In the genomic region with DNA sequence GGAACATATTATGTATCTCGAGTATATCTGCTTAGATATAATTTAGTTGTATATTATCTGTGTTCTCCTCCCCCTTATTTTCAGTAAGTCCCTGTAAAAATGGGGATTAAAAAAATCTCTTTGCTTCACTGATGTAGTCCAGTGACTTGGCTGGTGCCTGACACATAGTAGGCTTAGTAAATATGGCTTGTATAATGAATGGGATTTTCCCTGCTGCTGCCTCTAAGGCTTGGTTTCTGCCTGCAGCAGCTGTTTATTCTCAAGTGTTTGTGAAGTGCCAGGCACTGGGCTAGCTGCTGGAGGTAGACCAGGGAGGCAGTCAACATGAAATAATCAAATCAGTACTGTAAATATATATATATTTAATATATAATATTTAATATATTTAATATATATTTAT, we compare ENCODE assay signal across 15 cellular contexts. TPM values are rescaled to one million over a fixed set of nuclear protein-coding genes. Genes with fewer than 3 reads are reported as not detected.
DNase-seq lines count a peak whose midpoint lies in the region; ATAC-seq and TF ChIP-seq lines count a peak whose summit lies in the region.
"Had no signal": no experiment of that assay in that cellular context is flagged by ENCODE, and none has a peak within 500 bp of the region (broad histone marks: within the 10 kb centered on the region; RNA-seq: fewer than 3 reads in every experiment).

No MANE protein-coding gene starts in this region.

- H3K27ac ChIP-seq in parathyroid adenoma (no peak overlapping the region), ovary (no peak overlapping the region)

- H3K4me1 ChIP-seq in parathyroid adenoma (peaks cover 5% of the 10 kb centered on the region), ovary (ENCODE audit: insufficient read depth) (no peaks in the 10 kb centered on the region)

- peaks cover 18% of the 10 kb centered on the region for H3K4me1 Mint-ChIP-seq in activated T-cell treated with anti-CD3 and anti-CD28 coated beads, Interleukin-2, amount 50 U/mL, for 72 hours (ENCODE audit: low read depth)
- H3K4me1 Mint-ChIP-seq in WTC11 = peaks cover 20% of the 10 kb centered on the region

- no peak for ATAC-seq in activated T-cell treated with anti-CD3 and anti-CD28 coated beads, Interleukin-2, amount 50 U/mL, for 72 hours (replicated peaks in 1 of 2)
- ATAC-seq in WTC11 (no peak), GM19395 (IDR thresholded peaks at IDR 0.05; ENCODE audit: unreplicated experiment) (no peak), HG03378 (IDR thresholded peaks at IDR 0.05; ENCODE audit: unreplicated experiment) (no peak)
- ATAC-seq: gastrocnemius medialis, lower lobe of right lung had no signal

- no peaks in the 10 kb centered on the region for H3K27me3 Mint-ChIP-seq in activated T-cell treated with anti-CD3 and anti-CD28 coated beads, Interleukin-2, amount 50 U/mL, for 72 hours (ENCODE audit: low read depth)
- H3K27me3 Mint-ChIP-seq in WTC11 (ENCODE audit: low read depth) = no peaks in the 10 kb centered on the region

- H3K4me3 ChIP-seq in parathyroid adenoma (ENCODE audit: low read depth, low read length) = no peak overlapping the region
- no peak overlapping the region for H3K4me3 ChIP-seq in ovary

- H3K9me3 Mint-ChIP-seq in activated T-cell treated with anti-CD3 and anti-CD28 coated beads, Interleukin-2, amount 50 U/mL, for 72 hours = no peaks in the 10 kb centered on the region
- H3K9me3 Mint-ChIP-seq in WTC11 = peaks cover 5% of the 10 kb centered on the region

- H3K4me2 ChIP-seq in parathyroid adenoma (ENCODE audit: low read length) = no peak overlapping the region

- H3K4me3 Mint-ChIP-seq in activated T-cell treated with anti-CD3 and anti-CD28 coated beads, Interleukin-2, amount 50 U/mL, for 72 hours = peak overlapping the region; percentile 86 to 90
- H3K4me3 Mint-ChIP-seq in WTC11 = peak overlapping the region; percentile 80

- H3K36me3 Mint-ChIP-seq in activated T-cell treated with anti-CD3 and anti-CD28 coated beads, Interleukin-2, amount 50 U/mL, for 72 hours (ENCODE audit: insufficient read depth in 2 of 2) = no peaks in the 10 kb centered on the region
- no peaks in the 10 kb centered on the region for H3K36me3 Mint-ChIP-seq in WTC11

- POLR2A ChIA-PET in WTC11 (lab: Charles Lee) = interaction anchor here (0.7 kb wide), 1 partner anchor 1652 kb away, joined by 6 read pairs; no protein-coding TSS in a partner anchor

- H3K36me3 ChIP-seq in parathyroid adenoma (ENCODE audit: control insufficient read depth, insufficient read depth, low read length) = no peaks in the 10 kb centered on the region
- H3K36me3 ChIP-seq in ovary = no peaks in the 10 kb centered on the region
- H3K36me3 ChIP-seq: BLaER1, gastrocnemius medialis, lower lobe of right lung, right atrium auricular region, vagina had no signal

- H3K79me2 ChIP-seq in parathyroid adenoma = peaks cover 10% of the 10 kb centered on the region

- no peaks in the 10 kb centered on the region for H3K9me3 ChIP-seq in parathyroid adenoma (ENCODE audit: control insufficient read depth, low read length)
- no peaks in the 10 kb centered on the region for H3K9me3 ChIP-seq in ovary
- H3K9me3 ChIP-seq: BLaER1, gastrocnemius medialis, lower lobe of right lung, right atrium auricular region, vagina had no signal

- H3K27me3 ChIP-seq in parathyroid adenoma (ENCODE audit: control insufficient read depth, insufficient read depth, low read length) = no peaks in the 10 kb centered on the region
- no peaks in the 10 kb centered on the region for H3K27me3 ChIP-seq in ovary
- H3K27me3 ChIP-seq: BLaER1, gastrocnemius medialis, right atrium auricular region, vagina had no signal

- H3K27ac Mint-ChIP-seq in activated T-cell treated with anti-CD3 and anti-CD28 coated beads, Interleukin-2, amount 50 U/mL, for 72 hours = peak overlapping the region; percentile 79
- H3K27ac Mint-ChIP-seq in WTC11 = no peak overlapping the region

- TF ChIP-seq EP300 in ovary (IDR thresholded peaks at IDR 0.05) = no peak

- no peak overlapping the region for H3K9ac ChIP-seq in parathyroid adenoma

- H2AFZ ChIP-seq in parathyroid adenoma = peak overlapping the region; percentile 95

- no peak for DNase-seq in activated T-cell treated with anti-CD3 and anti-CD28 coated beads, Interleukin-2, amount 50 U/mL, for 72 hours
- DNase-seq in activated T-cell treated with anti-CD3 and anti-CD28 coated beads for 4 hours (no peak), NCI-H2029 (lab: John Stamatoyannopoulos, UW) (peak; percentile 75), WTC11 (ENCODE audit: low spot score) (no peak), ovary (no peak)
- DNase-seq: activated effector memory CD4-positive, alpha-beta T cell treated with anti-CD3 and anti-CD28 coated beads, Interleukin-2, amount 50 U/mL, for 16 hours; gastrocnemius medialis; lower lobe of right lung; NCI-H2081 treated with DMSO at 0.1 percent for 48 hours had no signal

- TF ChIP-seq CTCF in WTC11 (IDR thresholded peaks at IDR 0.05) = no peak
- TF ChIP-seq CTCF in parathyroid adenoma (IDR thresholded peaks at IDR 0.05) = no peak
- no peak for TF ChIP-seq CTCF in ovary (IDR thresholded peaks at IDR 0.05)

- CTCF ChIA-PET in WTC11 (lab: Charles Lee) = interaction anchor here (2.3 to 3.7 kb wide), 2 partner anchors 64 to 88 kb away, joined by 10 to 25 read pairs; no protein-coding TSS in a partner anchor

- no peak for TF ChIP-seq POLR2A in ovary (IDR thresholded peaks at IDR 0.05)

- 58 to 79% (median 62%) methylated on average over 1 of the region's 1 CpG for WGBS in ovary, 3 donors

- intact Hi-C loops in ovary (cut with DNase I) = no loop called here

TF ChIP-seq in WTC11, 78 proteins besides CTCF, POLR2A, EP300 and RAD21:
- TF ChIP-seq HMGA2 (CRISPR knock-in tag; IDR thresholded peaks at IDR 0.05) = peak; percentile 80; the same call in 1 of the 2 replicates
- TF ChIP-seq E2F1 (CRISPR knock-in tag; IDR thresholded peaks at IDR 0.05) = no peak

RNA-seq across cellular contexts. Expression of gene ZFP64, which starts 1.6 kb away (rescaled TPM):
- 10 to 100 TPM; 11.6 to 12.4 TPM for total RNA-seq in activated T-cell treated with anti-CD3 and anti-CD28 coated beads, Interleukin-2, amount 50 U/mL, for 72 hours
- 26.1 to 32.4 TPM (median 29.4 TPM) in 3 replicates for total RNA-seq in WTC11 (2021)
- 10 to 100 TPM in 3 of 7 donors, 1 to 10 TPM in 4; 6.7 to 13.4 (median 9.8) TPM for total RNA-seq in ovary
- 10 to 100 TPM in 1 of 2 donors, 1 to 10 TPM in 1; 6.3 to 16.4 TPM for polyA plus RNA-seq in ovary
